In genomic region chr6:152124432-152125074, GRCh38 we compare ENCODE assay signal across 8 cellular contexts.
DNase-seq lines count a peak whose midpoint lies in the region; ATAC-seq and TF ChIP-seq lines count a peak whose summit lies in the region.

No MANE protein-coding gene starts in this region.

- no peaks in the 10 kb centered on the region for H3K27me3 Mint-ChIP-seq in natural killer cell (ENCODE audit: low read depth in 2 of 2)
- no peaks in the 10 kb centered on the region for H3K27me3 Mint-ChIP-seq in natural killer cell treated with Interleukin-12 subunit alpha and Interleukin-12 subunit beta and Interleukin-15 and Interleukin-18, amount 100 ng/mL, for 72 hours

- peaks cover 34% of the 10 kb centered on the region for H3K36me3 Mint-ChIP-seq in natural killer cell
- peaks cover 30% of the 10 kb centered on the region for H3K36me3 Mint-ChIP-seq in natural killer cell treated with Interleukin-12 subunit alpha and Interleukin-12 subunit beta and Interleukin-15 and Interleukin-18, amount 100 ng/mL, for 72 hours

- H3K4me3 Mint-ChIP-seq in natural killer cell: no peak overlapping the region
- H3K4me3 Mint-ChIP-seq in natural killer cell treated with Interleukin-12 subunit alpha and Interleukin-12 subunit beta and Interleukin-15 and Interleukin-18, amount 100 ng/mL, for 72 hours: no peak overlapping the region

- H3K4me3 ChIP-seq in cardiac fibroblast (replicated peaks in 1 of 2; ENCODE audit: low read depth in 2 of 2, low read length in 2 of 2): no peak overlapping the region

- DNase-seq in natural killer cell: no peak
- no peak for DNase-seq in natural killer cell treated with Interleukin-12 subunit alpha and Interleukin-12 subunit beta and Interleukin-15 and Interleukin-18, amount 100 ng/mL, for 72 hours (ENCODE audit: low spot score)
- DNase-seq in NCI-H446 treated with DMSO at 0.1 percent for 48 hours (lab: John Stamatoyannopoulos, UW): peak; percentile 18
- peak; percentile 82 to 84 for DNase-seq in cardiac fibroblast (ENCODE audit: low read depth in 2 of 2)
- DNase-seq in left lobe of liver (ENCODE audit: low spot score): no peak
- no peak for DNase-seq in cerebellar nuclear complex (lab: John Stamatoyannopoulos, UW)

- ATAC-seq in natural killer cell (peak in 1 of 3 donors; percentile 51), HG02642 (IDR thresholded peaks at IDR 0.05; ENCODE audit: poor library complexity, unreplicated experiment) (peak; percentile 78), left lobe of liver (peak; percentile 79), GM19324 (IDR thresholded peaks at IDR 0.05; ENCODE audit: low FRiP score, unreplicated experiment) (no peak)
- no peak for ATAC-seq in natural killer cell treated with Interleukin-12 subunit alpha and Interleukin-12 subunit beta and Interleukin-15 and Interleukin-18, amount 100 ng/mL, for 72 hours

- H3K4me1 Mint-ChIP-seq in natural killer cell: peaks cover 3 to 4% of the 10 kb centered on the region in 2 donors
- peaks cover 0 to 2% of the 10 kb centered on the region in 2 donors for H3K4me1 Mint-ChIP-seq in natural killer cell treated with Interleukin-12 subunit alpha and Interleukin-12 subunit beta and Interleukin-15 and Interleukin-18, amount 100 ng/mL, for 72 hours (ENCODE audit: low read depth in 2 of 2)

- peak overlapping the region; percentile 44 to 53 for H3K27ac Mint-ChIP-seq in natural killer cell
- H3K27ac Mint-ChIP-seq in natural killer cell treated with Interleukin-12 subunit alpha and Interleukin-12 subunit beta and Interleukin-15 and Interleukin-18, amount 100 ng/mL, for 72 hours: no peak overlapping the region

- no peaks in the 10 kb centered on the region for H3K9me3 Mint-ChIP-seq in natural killer cell
- no peaks in the 10 kb centered on the region for H3K9me3 Mint-ChIP-seq in natural killer cell treated with Interleukin-12 subunit alpha and Interleukin-12 subunit beta and Interleukin-15 and Interleukin-18, amount 100 ng/mL, for 72 hours

- intact Hi-C loops in natural killer cell (cut with micrococcal nuclease): loop anchor here (2.0 to 10.0 kb wide), 2 partner anchors 450 to 684 kb away; no protein-coding TSS in a partner anchor

- TF ChIP-seq CTCF in natural killer cell (IDR thresholded peaks at IDR 0.05): peak; percentile 56
- TF ChIP-seq CTCF in cardiac fibroblast (IDR thresholded peaks at IDR 0.05; ENCODE audit: low read depth, low read length): peak; percentile 85

Comparison
In these comparisons a context has a peak if more than half of its experiments do, and no peak if none do; other contexts are left out.
1. H3K27ac Mint-ChIP-seq: peak in natural killer cell (2 of 2); none in natural killer cell treated with Interleukin-12 subunit alpha and Interleukin-12 subunit beta and Interleukin-15 and Interleukin-18, amount 100 ng/mL, for 72 hours (0 of 2).
2. ATAC-seq: peak in HG02642 (single experiment) and left lobe of liver (single experiment); none in natural killer cell treated with Interleukin-12 subunit alpha and Interleukin-12 subunit beta and Interleukin-15 and Interleukin-18, amount 100 ng/mL, for 72 hours (0 of 2) and GM19324 (single experiment).
3. DNase-seq: peak in NCI-H446 treated with DMSO at 0.1 percent for 48 hours (single experiment) and cardiac fibroblast (2 of 2); none in natural killer cell (single experiment), natural killer cell treated with Interleukin-12 subunit alpha and Interleukin-12 subunit beta and Interleukin-15 and Interleukin-18, amount 100 ng/mL, for 72 hours (single experiment), left lobe of liver (single experiment) and cerebellar nuclear complex (0 of 2).